Comparison of ENCODE assay signal across 2 cellular contexts in the genomic region with DNA sequence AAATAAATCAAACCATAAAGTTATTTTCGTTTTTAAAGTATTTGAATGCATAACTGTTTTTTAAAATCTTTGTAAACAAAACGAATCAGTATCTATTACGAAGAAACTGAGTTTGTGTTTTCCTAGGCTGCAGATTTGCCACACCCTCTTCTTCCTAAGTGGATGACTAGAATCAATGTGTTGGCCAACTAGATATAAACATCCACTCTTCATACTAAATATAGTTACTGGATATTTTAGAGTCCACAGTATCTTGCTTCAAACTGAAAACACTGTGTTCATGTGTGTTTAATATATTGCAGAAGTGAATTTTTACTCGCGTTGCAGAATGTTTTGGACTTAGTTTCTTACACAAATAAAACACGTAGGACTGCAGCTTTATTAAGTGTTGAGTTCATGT.
TF ChIP-seq lines count a peak whose summit lies in the region.

No MANE protein-coding gene starts in this region.

TF ChIP-seq in SK-N-SH, 30 proteins besides CTCF, POLR2A, EP300 and RAD21 (continued from another document):
- no peak for TF ChIP-seq SMC3 (IDR thresholded peaks at IDR 0.05; ENCODE audit: low read depth, low read length)
- no peak for TF ChIP-seq TEAD4 (IDR thresholded peaks at IDR 0.05; ENCODE audit: borderline replicate concordance, insufficient read depth)
- TF ChIP-seq TAF1 (IDR thresholded peaks at IDR 0.05; ENCODE audit: borderline replicate concordance, low read depth, low read length), result no peak
- TF ChIP-seq RXRA (IDR thresholded peaks at IDR 0.05; ENCODE audit: borderline replicate concordance, low read depth), result no peak
- TF ChIP-seq MEF2A (IDR thresholded peaks at IDR 0.05; ENCODE audit: borderline replicate concordance, low read depth), result no peak

TF ChIP-seq in SK-N-SH treated with all-trans-retinoic acid at 6 μM for 48 hours, 23 proteins besides CTCF, POLR2A, EP300 and RAD21 (continued from another document):
- TF ChIP-seq, protein P1, sequence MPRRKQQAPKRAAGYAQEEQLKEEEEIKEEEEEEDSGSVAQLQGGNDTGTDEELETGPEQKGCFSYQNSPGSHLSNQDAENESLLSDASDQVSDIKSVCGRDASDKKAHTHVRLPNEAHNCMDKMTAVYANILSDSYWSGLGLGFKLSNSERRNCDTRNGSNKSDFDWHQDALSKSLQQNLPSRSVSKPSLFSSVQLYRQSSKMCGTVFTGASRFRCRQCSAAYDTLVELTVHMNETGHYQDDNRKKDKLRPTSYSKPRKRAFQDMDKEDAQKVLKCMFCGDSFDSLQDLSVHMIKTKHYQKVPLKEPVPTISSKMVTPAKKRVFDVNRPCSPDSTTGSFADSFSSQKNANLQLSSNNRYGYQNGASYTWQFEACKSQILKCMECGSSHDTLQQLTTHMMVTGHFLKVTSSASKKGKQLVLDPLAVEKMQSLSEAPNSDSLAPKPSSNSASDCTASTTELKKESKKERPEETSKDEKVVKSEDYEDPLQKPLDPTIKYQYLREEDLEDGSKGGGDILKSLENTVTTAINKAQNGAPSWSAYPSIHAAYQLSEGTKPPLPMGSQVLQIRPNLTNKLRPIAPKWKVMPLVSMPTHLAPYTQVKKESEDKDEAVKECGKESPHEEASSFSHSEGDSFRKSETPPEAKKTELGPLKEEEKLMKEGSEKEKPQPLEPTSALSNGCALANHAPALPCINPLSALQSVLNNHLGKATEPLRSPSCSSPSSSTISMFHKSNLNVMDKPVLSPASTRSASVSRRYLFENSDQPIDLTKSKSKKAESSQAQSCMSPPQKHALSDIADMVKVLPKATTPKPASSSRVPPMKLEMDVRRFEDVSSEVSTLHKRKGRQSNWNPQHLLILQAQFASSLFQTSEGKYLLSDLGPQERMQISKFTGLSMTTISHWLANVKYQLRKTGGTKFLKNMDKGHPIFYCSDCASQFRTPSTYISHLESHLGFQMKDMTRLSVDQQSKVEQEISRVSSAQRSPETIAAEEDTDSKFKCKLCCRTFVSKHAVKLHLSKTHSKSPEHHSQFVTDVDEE (CRISPR knock-in tag; IDR thresholded peaks at IDR 0.05), result no peak
- TF ChIP-seq, protein P2, sequence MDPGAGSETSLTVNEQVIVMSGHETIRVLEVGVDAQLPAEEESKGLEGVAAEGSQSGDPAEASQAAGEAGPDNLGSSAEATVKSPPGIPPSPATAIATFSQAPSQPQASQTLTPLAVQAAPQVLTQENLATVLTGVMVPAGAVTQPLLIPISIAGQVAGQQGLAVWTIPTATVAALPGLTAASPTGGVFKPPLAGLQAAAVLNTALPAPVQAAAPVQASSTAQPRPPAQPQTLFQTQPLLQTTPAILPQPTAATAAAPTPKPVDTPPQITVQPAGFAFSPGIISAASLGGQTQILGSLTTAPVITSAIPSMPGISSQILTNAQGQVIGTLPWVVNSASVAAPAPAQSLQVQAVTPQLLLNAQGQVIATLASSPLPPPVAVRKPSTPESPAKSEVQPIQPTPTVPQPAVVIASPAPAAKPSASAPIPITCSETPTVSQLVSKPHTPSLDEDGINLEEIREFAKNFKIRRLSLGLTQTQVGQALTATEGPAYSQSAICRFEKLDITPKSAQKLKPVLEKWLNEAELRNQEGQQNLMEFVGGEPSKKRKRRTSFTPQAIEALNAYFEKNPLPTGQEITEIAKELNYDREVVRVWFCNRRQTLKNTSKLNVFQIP (CRISPR knock-in tag; IDR thresholded peaks at IDR 0.05; ENCODE audit: borderline replicate concordance, low read depth), result no peak
- TF ChIP-seq ZNF565 (CRISPR knock-in tag; conservative IDR thresholded peaks at IDR 0.05; ENCODE audit: low read depth) (no peak), ZFP3 (CRISPR knock-in tag; IDR thresholded peaks at IDR 0.05) (no peak), GLIS3 (CRISPR knock-in tag; IDR thresholded peaks at IDR 0.05) (no peak), ZNF70 (CRISPR knock-in tag; IDR thresholded peaks at IDR 0.05) (no peak), RARB (CRISPR knock-in tag; IDR thresholded peaks at IDR 0.05) (no peak), ZFP30 (CRISPR knock-in tag; IDR thresholded peaks at IDR 0.05) (no peak), BACH2 (CRISPR knock-in tag; IDR thresholded peaks at IDR 0.05; ENCODE audit: borderline replicate concordance) (no peak), ZNF8 (CRISPR knock-in tag; IDR thresholded peaks at IDR 0.05) (no peak), ZC3H10 (CRISPR knock-in tag; IDR thresholded peaks at IDR 0.05) (no peak), ISL1 (CRISPR knock-in tag; IDR thresholded peaks at IDR 0.05) (no peak), ESRRG (CRISPR knock-in tag; IDR thresholded peaks at IDR 0.05) (no peak)
- TF ChIP-seq, protein P3, sequence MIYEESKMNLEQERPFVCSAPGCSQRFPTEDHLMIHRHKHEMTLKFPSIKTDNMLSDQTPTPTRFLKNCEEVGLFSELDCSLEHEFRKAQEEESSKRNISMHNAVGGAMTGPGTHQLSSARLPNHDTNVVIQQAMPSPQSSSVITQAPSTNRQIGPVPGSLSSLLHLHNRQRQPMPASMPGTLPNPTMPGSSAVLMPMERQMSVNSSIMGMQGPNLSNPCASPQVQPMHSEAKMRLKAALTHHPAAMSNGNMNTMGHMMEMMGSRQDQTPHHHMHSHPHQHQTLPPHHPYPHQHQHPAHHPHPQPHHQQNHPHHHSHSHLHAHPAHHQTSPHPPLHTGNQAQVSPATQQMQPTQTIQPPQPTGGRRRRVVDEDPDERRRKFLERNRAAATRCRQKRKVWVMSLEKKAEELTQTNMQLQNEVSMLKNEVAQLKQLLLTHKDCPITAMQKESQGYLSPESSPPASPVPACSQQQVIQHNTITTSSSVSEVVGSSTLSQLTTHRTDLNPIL (CRISPR knock-in tag; IDR thresholded peaks at IDR 0.05; ENCODE audit: low read depth), result no peak
TF ChIP-seq in SK-N-SH treated with all-trans-retinoic acid at 6 μM for 48 hours: peak in this region for 0.
